In the genomic region with DNA sequence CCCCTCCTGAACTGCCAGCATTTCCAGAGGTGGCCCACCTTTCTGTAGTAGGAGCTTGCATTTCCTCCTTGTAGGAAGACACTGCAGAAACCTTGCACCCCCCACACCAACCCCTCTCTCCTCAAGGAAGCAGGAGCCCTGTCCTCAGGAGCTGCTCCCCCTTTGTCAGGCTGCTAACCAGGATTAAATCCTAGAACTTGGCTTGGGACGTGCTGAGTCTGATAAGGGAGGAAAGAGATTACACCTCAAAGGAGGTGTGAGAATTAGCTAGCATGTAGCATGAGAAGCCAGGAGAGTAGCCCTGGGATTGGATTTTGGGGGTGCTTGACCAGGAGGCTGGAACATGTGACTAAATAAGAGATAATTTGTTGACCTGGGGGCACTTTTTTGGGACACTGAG, we compare ENCODE assay signal across 31 cellular contexts.
"Had no signal": no experiment of that assay in that cellular context is flagged by ENCODE, and none has a peak within 500 bp of the region (broad histone marks: within the 10 kb centered on the region; RNA-seq: fewer than 3 reads in every experiment).

No MANE protein-coding gene starts in this region.

- H3K4me3 ChIP-seq: neural progenitor cell, ovary, psoas muscle, right lobe of liver, sigmoid colon, suprapubic skin, testis, tibial artery, transverse colon, upper lobe of right lung, uterus had no signal

- H3K27ac ChIP-seq: neural progenitor cell, neutrophil, ovary, parathyroid adenoma, psoas muscle, right lobe of liver, sigmoid colon, suprapubic skin, testis, tibial artery, transverse colon, upper lobe of right lung, uterus had no signal

- H3K27ac Mint-ChIP-seq: naive thymus-derived CD4-positive, alpha-beta T cell; natural killer cell; nephron; neural progenitor cell; progenitor cell of endocrine pancreas; stimulated activated memory B cell treated with anti-CD40 and anti-IgM and Interleukin-4, amounts not matched to agents 10 μg/mL and 1 μg/mL and 100 μg/mL, for 72 hours; stimulated activated naive CD8-positive, alpha-beta T cell treated with anti-CD3 and anti-CD28 coated beads, Interleukin-15, amount 100 ng/mL, for 72 hours; type B pancreatic cell had no signal

- H3K4me1 Mint-ChIP-seq: stimulated activated memory B cell treated with anti-CD40 and anti-IgM and Interleukin-4, amounts not matched to agents 10 μg/mL and 1 μg/mL and 100 μg/mL, for 72 hours; stimulated activated naive CD8-positive, alpha-beta T cell treated with anti-CD3 and anti-CD28 coated beads, Interleukin-15, amount 100 ng/mL, for 72 hours had no signal

- H3K27me3 Mint-ChIP-seq: stimulated activated naive CD8-positive, alpha-beta T cell treated with anti-CD3 and anti-CD28 coated beads, Interleukin-15, amount 100 ng/mL, for 72 hours had no signal

- H3K9ac ChIP-seq: neural progenitor cell, parathyroid adenoma had no signal

- H3K9me3 ChIP-seq: neutrophil, ovary, psoas muscle, right lobe of liver, sigmoid colon, suprapubic skin, testis, tibial artery, transverse colon, upper lobe of right lung, uterus had no signal

- H3K4me3 Mint-ChIP-seq: naive thymus-derived CD4-positive, alpha-beta T cell; natural killer cell; nephron; neural progenitor cell; stimulated activated memory B cell treated with anti-CD40 and anti-IgM and Interleukin-4, amounts not matched to agents 10 μg/mL and 1 μg/mL and 100 μg/mL, for 72 hours; stimulated activated naive CD8-positive, alpha-beta T cell treated with anti-CD3 and anti-CD28 coated beads, Interleukin-15, amount 100 ng/mL, for 72 hours; type B pancreatic cell had no signal

- H3K36me3 Mint-ChIP-seq: naive thymus-derived CD4-positive, alpha-beta T cell; natural killer cell; neural progenitor cell; stimulated activated memory B cell treated with anti-CD40 and anti-IgM and Interleukin-4, amounts not matched to agents 10 μg/mL and 1 μg/mL and 100 μg/mL, for 72 hours; type B pancreatic cell had no signal

- H3K27me3 ChIP-seq: ovary, right lobe of liver, sigmoid colon, suprapubic skin, testis, tibial artery, transverse colon, upper lobe of right lung, uterus had no signal

- H3K79me2 ChIP-seq: parathyroid adenoma had no signal

- H3K4me2 ChIP-seq: neural progenitor cell had no signal

- H3K4me1 ChIP-seq: neural progenitor cell, parathyroid adenoma, psoas muscle, right lobe of liver, sigmoid colon, suprapubic skin, testis, transverse colon, upper lobe of right lung, uterus had no signal

- H2AFZ ChIP-seq: neural progenitor cell, parathyroid adenoma had no signal

- H3K9me3 Mint-ChIP-seq: natural killer cell; nephron; neural progenitor cell; stimulated activated naive CD8-positive, alpha-beta T cell treated with anti-CD3 and anti-CD28 coated beads, Interleukin-15, amount 100 ng/mL, for 72 hours; type B pancreatic cell had no signal

- H3K36me3 ChIP-seq: neural progenitor cell, neutrophil, ovary, right lobe of liver, sigmoid colon, suprapubic skin, tibial artery, transverse colon, upper lobe of right lung, uterus had no signal

- DNase-seq: naive thymus-derived CD4-positive, alpha-beta T cell; natural killer cell; nucleus accumbens; ovary; posterior cingulate gyrus; psoas muscle; right cardiac atrium; sigmoid colon; small intestine; stimulated activated CD4-positive, alpha-beta T cell treated with anti-CD3 and anti-CD28 coated beads, Interleukin-15, amount 100 ng/mL, for 24 hours; stimulated activated CD4-positive, alpha-beta T cell treated with anti-CD3 and anti-CD28 coated beads, Interleukin-2, amount 100 ng/mL, for 24 hours; stimulated activated CD4-positive, alpha-beta T cell treated with anti-CD3 and anti-CD28 coated beads, Interleukin-2, amount 100 ng/mL, for 48 hours; stimulated activated CD4-positive, alpha-beta T cell treated with anti-CD3 and anti-CD28 coated beads, Interleukin-4, amount 100 ng/mL, for 24 hours; stimulated activated naive CD4-positive, alpha-beta T cell; stimulated activated naive CD8-positive, alpha-beta T cell treated with anti-CD3 and anti-CD28 coated beads, Interleukin-15, amount 100 ng/mL, for 72 hours; stimulated activated naive CD8-positive, alpha-beta T cell treated with anti-CD3 and anti-CD28 coated beads, Interleukin-15, Interleukin-2, amounts not matched to agents 100 U/mL and 50 U/mL, for 24 hours; substantia nigra; testis; transverse colon; upper lobe of right lung; uterus had no signal
